ENCODE assay signal across 13 cellular contexts in genomic region chr19:4361152-4362037, GRCh38. TPM values are rescaled to one million over a fixed set of nuclear protein-coding genes. Genes with fewer than 3 reads are reported as not detected.
DNase-seq lines count a peak whose midpoint lies in the region; ATAC-seq and TF ChIP-seq lines count a peak whose summit lies in the region.
"Had no signal": no experiment of that assay in that cellular context is flagged by ENCODE, and none has a peak within 500 bp of the region (broad histone marks: within the 10 kb centered on the region; RNA-seq: fewer than 3 reads in every experiment).

No MANE protein-coding gene starts in this region.

- TF ChIP-seq CTCF in RWPE2 (IDR thresholded peaks at IDR 0.05; ENCODE audit: poor library complexity, severe bottlenecking), result no peak
- no peak for TF ChIP-seq CTCF in glutamatergic neuron (IDR thresholded peaks at IDR 0.05; ENCODE audit: partially characterized antibody, unreplicated experiment)
- TF ChIP-seq CTCF in progenitor cell of endocrine pancreas (IDR thresholded peaks at IDR 0.05; ENCODE audit: unreplicated experiment), result no peak

- H3K36me3 Mint-ChIP-seq in glutamatergic neuron (ENCODE audit: unreplicated experiment) (no peaks in the 10 kb centered on the region), progenitor cell of endocrine pancreas (ENCODE audit: insufficient read depth) (peaks cover 4% of the 10 kb centered on the region)

- H3K36me3 ChIP-seq in RWPE2 (ENCODE audit: low read depth), result peaks cover 54% of the 10 kb centered on the region
- H3K36me3 ChIP-seq: uterus had no signal

- no peaks in the 10 kb centered on the region for H3K27me3 ChIP-seq in RWPE2 (ENCODE audit: insufficient read depth, poor library complexity, severe bottlenecking)
- H3K27me3 ChIP-seq: ascending aorta, uterus had no signal

- TF ChIP-seq POLR2A in GM19099 (IDR thresholded peaks at IDR 0.05; ENCODE audit: extremely low read depth, insufficient read length, low read depth), result peak; percentile 2

- no peaks in the 10 kb centered on the region for H3K4me1 ChIP-seq in RWPE2 (ENCODE audit: insufficient read depth, poor library complexity, severe bottlenecking)
- H3K4me1 ChIP-seq: ascending aorta, uterus had no signal

- H3K9me3 ChIP-seq in RWPE2 (ENCODE audit: severe bottlenecking), result no peaks in the 10 kb centered on the region
- H3K9me3 ChIP-seq: ascending aorta, uterus had no signal

- peaks cover 12% of the 10 kb centered on the region for H3K9me3 Mint-ChIP-seq in glutamatergic neuron (ENCODE audit: unreplicated experiment)
- no peaks in the 10 kb centered on the region for H3K9me3 Mint-ChIP-seq in progenitor cell of endocrine pancreas (ENCODE audit: low read depth)

- H3K27ac Mint-ChIP-seq in glutamatergic neuron (ENCODE audit: unreplicated experiment), result peak overlapping the region; percentile 95
- H3K27ac Mint-ChIP-seq in progenitor cell of endocrine pancreas, result peak overlapping the region; percentile 90

- H3K4me3 Mint-ChIP-seq in glutamatergic neuron (ENCODE audit: unreplicated experiment) (no peak overlapping the region), progenitor cell of endocrine pancreas (ENCODE audit: low read depth) (no peak overlapping the region)

- peak; percentile 50 for DNase-seq in RWPE2 (ENCODE audit: low spot score)
- DNase-seq in glutamatergic neuron, result no peak
- no peak for DNase-seq in progenitor cell of endocrine pancreas (ENCODE audit: low spot score, unreplicated experiment)
- DNase-seq in stimulated activated CD4-positive, alpha-beta T cell treated with anti-CD3 and anti-CD28 coated beads, Interleukin-4, amount 100 ng/mL, for 24 hours, result no peak
- no peak for DNase-seq in effector CD4-positive, alpha-beta T cell
- DNase-seq: activated effector memory CD4-positive, alpha-beta T cell treated with Interleukin-2 at 50 U/mL for 16 hours; NCI-H526 treated with DMSO at 0.1 percent for 48 hours; SW 1271; uterus had no signal

- H3K4me1 Mint-ChIP-seq in glutamatergic neuron (ENCODE audit: low read depth, unreplicated experiment), result peaks cover 10% of the 10 kb centered on the region
- peaks cover 1% of the 10 kb centered on the region for H3K4me1 Mint-ChIP-seq in progenitor cell of endocrine pancreas (ENCODE audit: low read depth)

- no peak overlapping the region for H3K4me3 ChIP-seq in RWPE2 (ENCODE audit: severe bottlenecking)
- H3K4me3 ChIP-seq: ascending aorta, uterus had no signal

- H3K27ac ChIP-seq in RWPE2 (ENCODE audit: poor library complexity, severe bottlenecking), result no peak overlapping the region
- H3K27ac ChIP-seq: ascending aorta, uterus had no signal

- ATAC-seq in RWPE2 (ENCODE audit: low read depth), result no peak
- no peak for ATAC-seq in HG02571 (IDR thresholded peaks at IDR 0.05; ENCODE audit: unreplicated experiment)
- ATAC-seq in HG02852 (IDR thresholded peaks at IDR 0.05; ENCODE audit: unreplicated experiment), result no peak

- H3K27me3 Mint-ChIP-seq in glutamatergic neuron (ENCODE audit: unreplicated experiment), result peaks cover 16% of the 10 kb centered on the region
- no peaks in the 10 kb centered on the region for H3K27me3 Mint-ChIP-seq in progenitor cell of endocrine pancreas

RNA-seq across cellular contexts. Expression of gene MPND, which starts 18.0 kb away (rescaled TPM):
- total RNA-seq in glutamatergic neuron (ENCODE audit: unreplicated experiment) (56.7 TPM), progenitor cell of endocrine pancreas (62.2 and 64.2 TPM in 2 replicates)

RNA-seq across cellular contexts. Expression of gene STAP2, which starts 22.8 kb away (rescaled TPM):
- total RNA-seq in glutamatergic neuron (ENCODE audit: unreplicated experiment), result 18.1 TPM
- total RNA-seq in progenitor cell of endocrine pancreas, result 35.6 and 41.0 TPM in 2 replicates

RNA-seq across cellular contexts. Expression of gene SH3GL1, which starts 39.0 kb away (rescaled TPM):
- total RNA-seq in glutamatergic neuron (ENCODE audit: unreplicated experiment), result 56.3 TPM
- total RNA-seq in progenitor cell of endocrine pancreas, result 55.6 and 61.6 TPM in 2 replicates

RNA-seq across cellular contexts. Expression of gene CHAF1A, which starts 41.0 kb away (rescaled TPM):
- total RNA-seq in glutamatergic neuron (ENCODE audit: unreplicated experiment), result 20.5 TPM
- total RNA-seq in progenitor cell of endocrine pancreas, result 41.8 and 48.2 TPM in 2 replicates

RNA-seq across cellular contexts. Expression of gene FSD1, which starts 57.0 kb away (rescaled TPM):
- total RNA-seq in glutamatergic neuron (ENCODE audit: unreplicated experiment), result 156 TPM
- total RNA-seq in progenitor cell of endocrine pancreas, result 22.2 and 25.1 TPM in 2 replicates
- total RNA-seq: ascending aorta had no signal
